ENCODE assay signal across 9 cellular contexts in genomic region chrX:130975947-130976346, GRCh38.
DNase-seq lines count a peak whose midpoint lies in the region; ATAC-seq, FAIRE-seq and TF ChIP-seq lines count a peak whose summit lies in the region.
"Had no signal": no experiment of that assay in that cellular context is flagged by ENCODE, and none has a peak within 500 bp of the region (broad histone marks: within the 10 kb centered on the region; RNA-seq: fewer than 3 reads in every experiment).

No MANE protein-coding gene starts in this region.

- WGBS in suprapubic skin = 7% methylated on average over 7 of the region's 7 CpGs

- TF ChIP-seq EP300 in suprapubic skin (IDR thresholded peaks at IDR 0.05) = no peak

- intact Hi-C loops in ascending aorta (cut with DNase I) (loop anchor here (10.0 kb wide), 1 partner anchor 659 kb away; no protein-coding TSS in a partner anchor), kidney (cut with DNase I) (no loop called here), tibial artery (cut with DNase I; ENCODE audit: low total_unique reads) (loop anchor here (10.0 kb wide), 1 partner anchor 659 kb away; no protein-coding TSS in a partner anchor)

- H3K9ac ChIP-seq in kidney (ENCODE audit: low read length in 2 of 2) = no peak overlapping the region

- peak in 2 of 3 experiments; percentile 26 to 49 for TF ChIP-seq CTCF in ascending aorta (IDR thresholded peaks at IDR 0.05)
- TF ChIP-seq CTCF in kidney (IDR thresholded peaks at IDR 0.05; ENCODE audit: borderline replicate concordance, extremely low read depth, insufficient read depth) = peak; percentile 33
- peak; percentile 14 to 19 for TF ChIP-seq CTCF in tibial artery (IDR thresholded peaks at IDR 0.05)
- TF ChIP-seq CTCF in suprapubic skin (IDR thresholded peaks at IDR 0.05) = peak in 1 of 2 donors; percentile 19

- no peak for TF ChIP-seq POLR2A in GM12891 (IDR thresholded peaks at IDR 0.05; ENCODE audit: low read depth, low read length)
- TF ChIP-seq POLR2A in suprapubic skin (IDR thresholded peaks at IDR 0.05) = no peak

- H3K36me3 ChIP-seq in ascending aorta = no peaks in the 10 kb centered on the region
- H3K36me3 ChIP-seq in kidney (ENCODE audit: control insufficient read depth in 1 of 2, insufficient read depth in 2 of 2, low read length in 2 of 2) = no peaks in the 10 kb centered on the region
- no peaks in the 10 kb centered on the region for H3K36me3 ChIP-seq in tibial artery
- no peaks in the 10 kb centered on the region for H3K36me3 ChIP-seq in suprapubic skin

- H3K27ac ChIP-seq in ascending aorta (no peak overlapping the region), kidney (ENCODE audit: low read depth in 2 of 2, low read length in 2 of 2) (no peak overlapping the region), tibial artery (no peak overlapping the region), suprapubic skin (no peak overlapping the region)

- H3K27me3 ChIP-seq in ascending aorta (no peaks in the 10 kb centered on the region), tibial artery (no peaks in the 10 kb centered on the region), suprapubic skin (no peaks in the 10 kb centered on the region)

- ATAC-seq in HG03103 (IDR thresholded peaks at IDR 0.05; ENCODE audit: low read depth, unreplicated experiment) = peak; percentile 86

- H3K4me3 ChIP-seq in ascending aorta = no peak overlapping the region
- H3K4me3 ChIP-seq in kidney (ENCODE audit: low read length in 2 of 2) = no peak overlapping the region
- no peak overlapping the region for H3K4me3 ChIP-seq in tibial artery
- no peak overlapping the region for H3K4me3 ChIP-seq in suprapubic skin

- peak; percentile 66 for FAIRE-seq in GM12891 (lab: Jason Lieb, UNC)
- no peak for FAIRE-seq in kidney (lab: Jason Lieb, UNC)

- H3K4me1 ChIP-seq in ascending aorta (no peaks in the 10 kb centered on the region), kidney (ENCODE audit: control insufficient read depth in 1 of 2, insufficient read depth in 1 of 2, low read depth in 1 of 2, low read length in 2 of 2) (no peaks in the 10 kb centered on the region), tibial artery (no peaks in the 10 kb centered on the region), suprapubic skin (no peaks in the 10 kb centered on the region)

- DNase-seq in Ammon's horn (ENCODE audit: low spot score) = peak; percentile 55
- DNase-seq in GM12891 (ENCODE audit: insufficient read length, low spot score) = no peak
- DNase-seq in NCI-H748 (lab: John Stamatoyannopoulos, UW; ENCODE audit: unreplicated experiment) = peak; percentile 74
- DNase-seq in ascending aorta (ENCODE audit: low spot score in 2 of 2) = no peak
- DNase-seq in kidney = no peak
- no peak for DNase-seq in tibial artery
- no peak for DNase-seq in suprapubic skin (ENCODE audit: low spot score in 2 of 2)
- DNase-seq: naive B cell had no signal

- H3K9me3 ChIP-seq in ascending aorta (no peaks in the 10 kb centered on the region), kidney (ENCODE audit: control insufficient read depth in 1 of 2, low read length in 2 of 2) (no peaks in the 10 kb centered on the region), tibial artery (no peaks in the 10 kb centered on the region), suprapubic skin (no peaks in the 10 kb centered on the region)

TF ChIP-seq in GM12891, 5 proteins besides CTCF, POLR2A, EP300 and RAD21:
- TF ChIP-seq POLR2AphosphoS5 (IDR thresholded peaks at IDR 0.05; ENCODE audit: low read depth, low read length) (no peak), SPI1 (IDR thresholded peaks at IDR 0.05; ENCODE audit: low read depth, low read length) (no peak), PAX5 (IDR thresholded peaks at IDR 0.05; ENCODE audit: insufficient read depth, low read length, severe bottlenecking) (no peak), POU2F2 (IDR thresholded peaks at IDR 0.05; ENCODE audit: low read depth, low read length) (no peak), TAF1 (IDR thresholded peaks at IDR 0.05; ENCODE audit: low read depth, low read length) (no peak)
TF ChIP-seq in GM12891: peak in this region for 0.

Comparison
In these comparisons a context has a peak if more than half of its experiments do, and no peak if none do; other contexts are left out.
1. DNase-seq: peak in Ammon's horn (single experiment) and NCI-H748 (single experiment); none in GM12891 (single experiment), ascending aorta (0 of 2), kidney (single experiment), tibial artery (0 of 2) and suprapubic skin (0 of 2).